32 cellular contexts compared by ENCODE assay signal in genomic region chr10:6871128-6871527, GRCh38.
"Had no signal": no experiment of that assay in that cellular context is flagged by ENCODE, and none has a peak within 500 bp of the region (broad histone marks: within the 10 kb centered on the region; RNA-seq: fewer than 3 reads in every experiment).

No MANE protein-coding gene starts in this region.

- DNase-seq: activated CD4-positive, alpha-beta T cell treated with anti-CD3 and anti-CD28 coated beads, Interleukin-2, amount 10 ng/mL, durations not matched to agents 24 days and 14 days; activated CD4-positive, alpha-beta T cell treated with anti-CD3 and anti-CD28 coated beads, Interleukin-2, amount 50 U/mL, for 4 hours; activated CD8-positive, alpha-beta T cell treated with anti-CD3 and anti-CD28 coated beads for 36 hours; activated gamma-delta T cell; activated naive CD4-positive, alpha-beta T cell treated with Interleukin-2 at 50 U/mL for 16 hours; activated T-cell treated with anti-CD3 and anti-CD28 coated beads, Interleukin-2, amount 50 U/mL, for 24 hours; adrenal gland; body of pancreas; MM.1S; MV-4-11; NCI-H1092 treated with DMSO at 0.1 percent for 48 hours; NCI-H1417; NCI-H146; NCI-H187; NCI-H2029 treated with DMSO at 0.1 percent for 48 hours; NCI-H2107; NCI-H2171; NCI-H510A; NCI-H526; NCI-H748 treated with DMSO at 0.1 percent for 48 hours; NK-92 treated with Interleukin-12 subunit alpha and Interleukin-12 subunit beta, amount 100 ng/mL, for 24 hours; PC-9; SIG-M5; SW 1271; T-helper 1 cell; T-helper 2 cell; T1000 had no signal

- H3K4me2 ChIP-seq: KMS-11, PC-9 had no signal

- H3K36me3 Mint-ChIP-seq: activated naive CD4-positive, alpha-beta T cell treated with anti-CD3 and anti-CD28 coated beads, Interleukin-2, amount 50 U/mL, for 24 hours had no signal

- H2AFZ ChIP-seq: PC-9 had no signal

- H3K27me3 ChIP-seq: body of pancreas, breast epithelium had no signal

- H3K4me1 ChIP-seq: adrenal gland, body of pancreas, breast epithelium had no signal

- H3K9me3 Mint-ChIP-seq: activated CD4-positive, alpha-beta T cell treated with anti-CD3 and anti-CD28 coated beads, Interleukin-2, amount 10 ng/mL, durations not matched to agents 24 days and 14 days; activated CD8-positive, alpha-beta T cell treated with anti-CD3 and anti-CD28 coated beads for 36 hours; activated naive CD4-positive, alpha-beta T cell treated with anti-CD3 and anti-CD28 coated beads, Interleukin-2, amount 50 U/mL, for 24 hours; activated T-cell treated with anti-CD3 and anti-CD28 coated beads, Interleukin-2, amount 50 U/mL, for 24 hours; activated T-helper 2 cell treated with anti-CD3 and anti-CD28 coated beads, Interferon-gamma antibody, Interleukin-2, Interleukin-4, amounts not matched to agents 10 μg/mL and 5 μg/mL and 100 μg/mL, durations not matched to agents 14 hours and 24 hours and 36 hours had no signal

- H3K27ac ChIP-seq: adrenal gland, body of pancreas, breast epithelium, KMS-11, PC-9, RWPE1 had no signal

- H3K9me3 ChIP-seq: adrenal gland, body of pancreas, breast epithelium had no signal

- H3K4me3 ChIP-seq: adrenal gland, body of pancreas, breast epithelium, PC-9 had no signal

- H3K4me1 Mint-ChIP-seq: activated CD4-positive, alpha-beta T cell treated with anti-CD3 and anti-CD28 coated beads, Interleukin-2, amount 10 ng/mL, durations not matched to agents 24 days and 14 days; activated naive CD4-positive, alpha-beta T cell treated with anti-CD3 and anti-CD28 coated beads, Interleukin-2, amount 50 U/mL, for 24 hours had no signal

- H3K27ac Mint-ChIP-seq: activated CD4-positive, alpha-beta T cell treated with anti-CD3 and anti-CD28 coated beads, Interleukin-2, amount 10 ng/mL, durations not matched to agents 24 days and 14 days; activated CD8-positive, alpha-beta T cell treated with anti-CD3 and anti-CD28 coated beads for 36 hours; activated naive CD4-positive, alpha-beta T cell treated with anti-CD3 and anti-CD28 coated beads, Interleukin-2, amount 50 U/mL, for 24 hours; activated T-cell treated with anti-CD3 and anti-CD28 coated beads, Interleukin-2, amount 50 U/mL, for 24 hours; activated T-helper 2 cell treated with anti-CD3 and anti-CD28 coated beads, Interferon-gamma antibody, Interleukin-2, Interleukin-4, amounts not matched to agents 10 μg/mL and 5 μg/mL and 100 μg/mL, durations not matched to agents 14 hours and 24 hours and 36 hours had no signal

- H3K9ac ChIP-seq: KMS-11 had no signal

- H3K36me3 ChIP-seq: adrenal gland, breast epithelium had no signal

- H3K4me3 Mint-ChIP-seq: activated CD4-positive, alpha-beta T cell treated with anti-CD3 and anti-CD28 coated beads, Interleukin-2, amount 10 ng/mL, durations not matched to agents 24 days and 14 days; activated CD8-positive, alpha-beta T cell treated with anti-CD3 and anti-CD28 coated beads for 36 hours; activated naive CD4-positive, alpha-beta T cell treated with anti-CD3 and anti-CD28 coated beads, Interleukin-2, amount 50 U/mL, for 24 hours; activated T-cell treated with anti-CD3 and anti-CD28 coated beads, Interleukin-2, amount 50 U/mL, for 24 hours had no signal
